8 cellular contexts compared by ENCODE assay signal in genomic region chr1:180912801-180913616, GRCh38. TPM values are rescaled to one million over a fixed set of nuclear protein-coding genes. Genes with fewer than 3 reads are reported as not detected.
DNase-seq lines count a peak whose midpoint lies in the region; ATAC-seq and TF ChIP-seq lines count a peak whose summit lies in the region.

Gene KIAA1614 (plus strand): TSS chr1:180912897. CDS start chr1:180913244, 347 bp downstream.

- no peaks in the 10 kb centered on the region for H3K36me3 ChIP-seq in prostate gland

- no peak for TF ChIP-seq CTCF in prostate gland (IDR thresholded peaks at IDR 0.05)

- TF ChIP-seq POLR2A in prostate gland (IDR thresholded peaks at IDR 0.05), result no peak

- 4 to 13% (median 5%) methylated on average over 57 to 77 of the region's 77 CpGs for WGBS in adipose tissue, 3 donors
- WGBS in prostate gland, result 7% methylated on average over 30 of the region's 77 CpGs

- ATAC-seq in GM19463 (IDR thresholded peaks at IDR 0.05; ENCODE audit: unreplicated experiment) (peak; percentile 15), left ventricle myocardium superior (peak; percentile 88), GM19467 (IDR thresholded peaks at IDR 0.05; ENCODE audit: unreplicated experiment) (no peak), HG03442 (IDR thresholded peaks at IDR 0.05; ENCODE audit: unreplicated experiment) (no peak)

- no peaks in the 10 kb centered on the region for H3K9me3 ChIP-seq in prostate gland

- H3K4me1 ChIP-seq in prostate gland (replicated peaks), result no peaks in the 10 kb centered on the region

- H3K27ac ChIP-seq in adipose tissue (ENCODE audit: low read depth, low read length), result peak within 1 kb of the TSS; percentile 65
- H3K27ac ChIP-seq in prostate gland, result peak within 1 kb of the TSS; percentile 76 to 79

- DNase-seq in ACHN (peak; percentile 49), left ventricle myocardium superior (peak; percentile 76), prostate gland (ENCODE audit: low spot score) (no peak), HPDE6-E6E7 (ENCODE audit: extremely low spot score) (no peak)

- in situ Hi-C loops in ACHN (cut with HindIII; ENCODE audit: low pct_ligation_motif_present, low pct_unique_long_range_greater_than_20kb, low sequenced_read_pairs), result loop anchor here (25.0 kb wide), 1 partner anchor 249 kb away; no protein-coding TSS in a partner anchor

- peak within 1 kb of the TSS; percentile 48 to 51 for H3K4me3 ChIP-seq in prostate gland

- intact Hi-C loops in left ventricle myocardium superior (cut with micrococcal nuclease) (no loop called here), prostate gland (cut with DNase I) (loop anchor here (1.0 to 2.0 kb wide), 2 partner anchors 110 to 175 kb away; partner anchors contain the start of genes IER5 and STX6)

- H3K27me3 ChIP-seq in prostate gland (replicated peaks; ENCODE audit: insufficient read depth), result no peaks in the 10 kb centered on the region

RNA-seq across cellular contexts. Expression of gene KIAA1614, which starts in this region (rescaled TPM):
- polyA plus RNA-seq in adipose tissue, result 1 to 10 TPM in 2 of 3 donors, under 1 TPM in 1; 0.79 to 4.8 (median 3.3) TPM
- 7.0 TPM for total RNA-seq in left ventricle myocardium superior
- 1 to 10 TPM; 3.7 to 6.4 TPM for total RNA-seq in prostate gland

Comparison
In these comparisons a context has a peak if more than half of its experiments do, and no peak if none do; other contexts are left out.
1. DNase-seq: peak in ACHN (single experiment) and left ventricle myocardium superior (single experiment); none in prostate gland (single experiment) and HPDE6-E6E7 (single experiment).
2. ATAC-seq: peak in GM19463 (single experiment) and left ventricle myocardium superior (single experiment); none in GM19467 (single experiment) and HG03442 (single experiment).